8 cellular contexts compared by ENCODE assay signal in genomic region chr3:50652709-50653108, GRCh38. TPM values are rescaled to one million over a fixed set of nuclear protein-coding genes. Genes with fewer than 3 reads are reported as not detected.
DNase-seq lines count a peak whose midpoint lies in the region; ATAC-seq, FAIRE-seq and TF ChIP-seq lines count a peak whose summit lies in the region.

No MANE protein-coding gene starts in this region.

- no TSS peak for BruUV-seq in PC-9 (replicated peaks; lab: Mats Ljungman, UMichigan)

- H3K9me3 ChIP-seq in PC-9 (ENCODE audit: insufficient read depth, low read depth) = no peaks in the 10 kb centered on the region
- H3K9me3 ChIP-seq in right atrium auricular region = no peaks in the 10 kb centered on the region

- H3K9me2 ChIP-seq in PC-9 (ENCODE audit: insufficient read depth) = no peaks in the 10 kb centered on the region

- H3K36me3 ChIP-seq in PC-9 (ENCODE audit: low read depth) (no peaks in the 10 kb centered on the region), right atrium auricular region (peaks cover 10% of the 10 kb centered on the region)

- peaks cover 6% of the 10 kb centered on the region; the same call in 1 of the 2 replicates for H3F3A ChIP-seq in PC-9 (ENCODE audit: insufficient read depth, low read depth)

- no peaks in the 10 kb centered on the region for H4K20me1 ChIP-seq in PC-9 (ENCODE audit: insufficient read depth)

- H3K79me2 ChIP-seq in PC-9 (ENCODE audit: low read depth) = no peaks in the 10 kb centered on the region

- H3K27ac ChIP-seq in PC-9 (no peak overlapping the region), right atrium auricular region (peak overlapping the region; percentile 60 to 83)

- no peak for ATAC-seq in GM18505 (IDR thresholded peaks at IDR 0.05; ENCODE audit: unreplicated experiment)

- peak; percentile 36 for DNase-seq in GM12891 (ENCODE audit: insufficient read length, low spot score)
- DNase-seq in PC-9 = peak in 1 of 2 experiments; percentile 55
- DNase-seq in activated effector memory CD4-positive, alpha-beta T cell treated with Interleukin-2 at 50 U/mL for 16 hours = peak; percentile 29
- no peak for DNase-seq in right atrium auricular region (ENCODE audit: low spot score)
- DNase-seq in stimulated activated CD4-positive, alpha-beta T cell treated with anti-CD3 and anti-CD28 coated beads, TNF-alpha, amount 100 ng/mL, for 4 hours (ENCODE audit: low read depth in 3 of 3) = peak; percentile 26 to 35 (median 29)
- DNase-seq in epidermal melanocyte (ENCODE audit: insufficient read length, low spot score) = no peak
- no peak for DNase-seq in GM03348 (ENCODE audit: low spot score)

- TF ChIP-seq CTCF in PC-9 (conservative IDR thresholded peaks at IDR 0.05) (peak; percentile 76), right atrium auricular region (IDR thresholded peaks at IDR 0.05) (peak in 1 of 2 donors; percentile 55)

- FAIRE-seq in GM12891 (lab: Jason Lieb, UNC) = peak; percentile 68

- no peak overlapping the region for H2AFZ ChIP-seq in PC-9

- POLR2A ChIA-PET in PC-9 (lab: Charles Lee; ENCODE audit: unreplicated experiment) = interaction anchor here (0.7 kb wide), 1 partner anchor 63 kb away, joined by 4 read pairs; no protein-coding TSS in a partner anchor

- H3K4me1 ChIP-seq in PC-9 (replicated peaks; ENCODE audit: insufficient read depth) (no peaks in the 10 kb centered on the region), right atrium auricular region (peaks cover 0 to 41% of the 10 kb centered on the region in 2 donors)

- H3K4me2 ChIP-seq in PC-9 = no peak overlapping the region

- H3K27me3 ChIP-seq in PC-9 (ENCODE audit: insufficient read depth, low read depth) (no peaks in the 10 kb centered on the region), right atrium auricular region (no peaks in the 10 kb centered on the region)

- H3K4me3 ChIP-seq in PC-9 (no peak overlapping the region), right atrium auricular region (no peak overlapping the region)

- TF ChIP-seq POLR2A in GM12891 (IDR thresholded peaks at IDR 0.05; ENCODE audit: low read depth, low read length) (no peak), GM18505 (IDR thresholded peaks at IDR 0.05; ENCODE audit: borderline replicate concordance, extremely low read depth, insufficient read depth, insufficient read length) (no peak)

- CTCF ChIA-PET in PC-9 (lab: Charles Lee) = interaction anchor here (0.6 to 2.1 kb wide), 7 partner anchors 21 to 1063 kb away, joined by 3 to 16 read pairs (median 5); partner anchors contain the start of gene MAPKAPK3

- intact Hi-C loops in PC-9 (cut with micrococcal nuclease; ENCODE audit: unreplicated experiment) = loop anchor here (1.0 kb wide), 2 partner anchors 25 to 36 kb away; no protein-coding TSS in a partner anchor

TF ChIP-seq in GM12891, 5 proteins besides CTCF, POLR2A, EP300 and RAD21:
- TF ChIP-seq PAX5 (IDR thresholded peaks at IDR 0.05; ENCODE audit: insufficient read depth, low read length, severe bottlenecking) (no peak), TAF1 (IDR thresholded peaks at IDR 0.05; ENCODE audit: low read depth, low read length) (no peak), POU2F2 (IDR thresholded peaks at IDR 0.05; ENCODE audit: low read depth, low read length) (no peak), SPI1 (IDR thresholded peaks at IDR 0.05; ENCODE audit: low read depth, low read length) (no peak), POLR2AphosphoS5 (IDR thresholded peaks at IDR 0.05; ENCODE audit: low read depth, low read length) (no peak)

RNA-seq across cellular contexts. Expression of gene DOCK3, which starts 22.0 kb away (rescaled TPM):
- 0.04 TPM for polyA plus RNA-seq in GM12891 (2012; ENCODE audit: low read depth, missing spikeins)
- total RNA-seq in PC-9 (2021) (15.2 and 16.9 TPM in 2 replicates), right atrium auricular region (1 to 10 TPM; 2.7 to 4.6 TPM)

RNA-seq across cellular contexts. Expression of gene MAPKAPK3, which starts 35.8 kb away (rescaled TPM):
- 10.0 TPM for polyA plus RNA-seq in GM12891 (2012; ENCODE audit: low read depth, missing spikeins)
- total RNA-seq in PC-9 (2021) (88.2 and 99.5 TPM in 2 replicates), right atrium auricular region (100 to 1,000 TPM; 148 to 187 TPM)

RNA-seq across cellular contexts. Expression of gene CISH, which starts 41.1 kb away (rescaled TPM):
- 0.37 TPM for polyA plus RNA-seq in GM12891 (2012; ENCODE audit: low read depth, missing spikeins)
- 2.7 and 3.2 TPM in 2 replicates for total RNA-seq in PC-9 (2021)
- total RNA-seq in right atrium auricular region = 1 to 10 TPM; 4.7 to 9.9 TPM

Comparison
In these comparisons a context has a peak if more than half of its experiments do, and no peak if none do; other contexts are left out.
1. DNase-seq: peak in GM12891 (single experiment), activated effector memory CD4-positive, alpha-beta T cell treated with Interleukin-2 at 50 U/mL for 16 hours (single experiment) and stimulated activated CD4-positive, alpha-beta T cell treated with anti-CD3 and anti-CD28 coated beads, TNF-alpha, amount 100 ng/mL, for 4 hours (3 of 3); none in right atrium auricular region (single experiment), epidermal melanocyte (single experiment) and GM03348 (single experiment).